In genomic region chr10:72265925-72266865, GRCh38 we compare ENCODE assay signal across 1 cellular context.
A peak's percentile ranks its signal among the peaks of the same experiment; 100 is the strongest.
TF ChIP-seq lines count a peak whose summit lies in the region.

No MANE protein-coding gene starts in this region.

TF ChIP-seq in K562, 482 proteins besides CTCF, POLR2A, EP300 and RAD21 (continued from another document and continues in another):
- TF ChIP-seq, protein P1, sequence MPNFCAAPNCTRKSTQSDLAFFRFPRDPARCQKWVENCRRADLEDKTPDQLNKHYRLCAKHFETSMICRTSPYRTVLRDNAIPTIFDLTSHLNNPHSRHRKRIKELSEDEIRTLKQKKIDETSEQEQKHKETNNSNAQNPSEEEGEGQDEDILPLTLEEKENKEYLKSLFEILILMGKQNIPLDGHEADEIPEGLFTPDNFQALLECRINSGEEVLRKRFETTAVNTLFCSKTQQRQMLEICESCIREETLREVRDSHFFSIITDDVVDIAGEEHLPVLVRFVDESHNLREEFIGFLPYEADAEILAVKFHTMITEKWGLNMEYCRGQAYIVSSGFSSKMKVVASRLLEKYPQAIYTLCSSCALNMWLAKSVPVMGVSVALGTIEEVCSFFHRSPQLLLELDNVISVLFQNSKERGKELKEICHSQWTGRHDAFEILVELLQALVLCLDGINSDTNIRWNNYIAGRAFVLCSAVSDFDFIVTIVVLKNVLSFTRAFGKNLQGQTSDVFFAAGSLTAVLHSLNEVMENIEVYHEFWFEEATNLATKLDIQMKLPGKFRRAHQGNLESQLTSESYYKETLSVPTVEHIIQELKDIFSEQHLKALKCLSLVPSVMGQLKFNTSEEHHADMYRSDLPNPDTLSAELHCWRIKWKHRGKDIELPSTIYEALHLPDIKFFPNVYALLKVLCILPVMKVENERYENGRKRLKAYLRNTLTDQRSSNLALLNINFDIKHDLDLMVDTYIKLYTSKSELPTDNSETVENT (CRISPR knock-in tag; IDR thresholded peaks at IDR 0.05): no peak
- no peak for TF ChIP-seq HNRNPL (IDR thresholded peaks at IDR 0.05; ENCODE audit: low read depth, low read length)
- no peak for TF ChIP-seq HDAC8 (tag; IDR thresholded peaks at IDR 0.05)
- TF ChIP-seq TAF15 (IDR thresholded peaks at IDR 0.05; ENCODE audit: low read depth, low read length): no peak
- TF ChIP-seq MITF (IDR thresholded peaks at IDR 0.05): no peak
- no peak for TF ChIP-seq ZNF274 (IDR thresholded peaks at IDR 0.05; ENCODE audit: borderline replicate concordance, low read depth, low read length)
- TF ChIP-seq, protein P2, sequence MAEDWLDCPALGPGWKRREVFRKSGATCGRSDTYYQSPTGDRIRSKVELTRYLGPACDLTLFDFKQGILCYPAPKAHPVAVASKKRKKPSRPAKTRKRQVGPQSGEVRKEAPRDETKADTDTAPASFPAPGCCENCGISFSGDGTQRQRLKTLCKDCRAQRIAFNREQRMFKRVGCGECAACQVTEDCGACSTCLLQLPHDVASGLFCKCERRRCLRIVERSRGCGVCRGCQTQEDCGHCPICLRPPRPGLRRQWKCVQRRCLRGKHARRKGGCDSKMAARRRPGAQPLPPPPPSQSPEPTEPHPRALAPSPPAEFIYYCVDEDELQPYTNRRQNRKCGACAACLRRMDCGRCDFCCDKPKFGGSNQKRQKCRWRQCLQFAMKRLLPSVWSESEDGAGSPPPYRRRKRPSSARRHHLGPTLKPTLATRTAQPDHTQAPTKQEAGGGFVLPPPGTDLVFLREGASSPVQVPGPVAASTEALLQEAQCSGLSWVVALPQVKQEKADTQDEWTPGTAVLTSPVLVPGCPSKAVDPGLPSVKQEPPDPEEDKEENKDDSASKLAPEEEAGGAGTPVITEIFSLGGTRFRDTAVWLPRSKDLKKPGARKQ (CRISPR knock-in tag; IDR thresholded peaks at IDR 0.05): no peak
- TF ChIP-seq SAFB2 (IDR thresholded peaks at IDR 0.05; ENCODE audit: borderline replicate concordance, low read depth, low read length, severe bottlenecking): no peak
- no peak for TF ChIP-seq SMAD2 (IDR thresholded peaks at IDR 0.05; ENCODE audit: low read depth, low read length)
- no peak; the same call in 1 of the 2 replicates for TF ChIP-seq CBX1 (IDR thresholded peaks at IDR 0.05; ENCODE audit: low read depth)
- TF ChIP-seq, protein P3, sequence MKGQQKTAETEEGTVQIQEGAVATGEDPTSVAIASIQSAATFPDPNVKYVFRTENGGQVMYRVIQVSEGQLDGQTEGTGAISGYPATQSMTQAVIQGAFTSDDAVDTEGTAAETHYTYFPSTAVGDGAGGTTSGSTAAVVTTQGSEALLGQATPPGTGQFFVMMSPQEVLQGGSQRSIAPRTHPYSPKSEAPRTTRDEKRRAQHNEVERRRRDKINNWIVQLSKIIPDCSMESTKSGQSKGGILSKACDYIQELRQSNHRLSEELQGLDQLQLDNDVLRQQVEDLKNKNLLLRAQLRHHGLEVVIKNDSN (CRISPR knock-in tag; IDR thresholded peaks at IDR 0.05): peak; percentile 64
- no peak for TF ChIP-seq SMAD3 (CRISPR knock-in tag; conservative IDR thresholded peaks at IDR 0.05)
- TF ChIP-seq ZNF584 (CRISPR knock-in tag; IDR thresholded peaks at IDR 0.05; ENCODE audit: low read depth): peak; percentile 46; the same call in 1 of the 2 replicates
- no peak for TF ChIP-seq ZFPM2 (CRISPR knock-in tag; IDR thresholded peaks at IDR 0.05)
- TF ChIP-seq IRF2 (CRISPR knock-in tag; IDR thresholded peaks at IDR 0.05): no peak
- no peak for TF ChIP-seq RBM34 (IDR thresholded peaks at IDR 0.05; ENCODE audit: borderline replicate concordance, insufficient read depth, low read length)
- TF ChIP-seq FOXM1 (IDR thresholded peaks at IDR 0.05; ENCODE audit: low read depth): 0 out of 2 replicates have a peak, but pooled peaks have one; percentile 13
- TF ChIP-seq FOXM1 (CRISPR knock-in tag; IDR thresholded peaks at IDR 0.05; ENCODE audit: low read depth): no peak
- peak; percentile 57; the same call in 1 of the 2 replicates for TF ChIP-seq NFRKB (IDR thresholded peaks at IDR 0.05; ENCODE audit: low read depth)
- no peak for TF ChIP-seq TRIM28 (IDR thresholded peaks at IDR 0.05)
- no peak for TF ChIP-seq ZNF347 (CRISPR knock-in tag; IDR thresholded peaks at IDR 0.05; ENCODE audit: low read depth)
- TF ChIP-seq, protein P4, sequence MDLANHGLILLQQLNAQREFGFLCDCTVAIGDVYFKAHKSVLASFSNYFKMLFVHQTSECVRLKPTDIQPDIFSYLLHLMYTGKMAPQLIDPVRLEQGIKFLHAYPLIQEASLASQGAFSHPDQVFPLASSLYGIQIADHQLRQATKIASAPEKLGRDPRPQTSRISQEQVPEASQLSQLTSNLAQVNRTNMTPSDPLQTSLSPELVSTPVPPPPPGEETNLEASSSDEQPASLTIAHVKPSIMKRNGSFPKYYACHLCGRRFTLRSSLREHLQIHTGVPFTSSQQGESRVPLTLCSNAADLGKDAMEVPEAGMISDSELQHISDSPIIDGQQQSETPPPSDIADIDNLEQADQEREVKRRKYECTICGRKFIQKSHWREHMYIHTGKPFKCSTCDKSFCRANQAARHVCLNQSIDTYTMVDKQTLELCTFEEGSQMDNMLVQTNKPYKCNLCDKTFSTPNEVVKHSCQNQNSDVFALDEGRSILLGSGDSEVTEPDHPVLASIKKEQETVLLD (IDR thresholded peaks at IDR 0.05): no peak
- no peak for TF ChIP-seq BACH1 (tag; IDR thresholded peaks at IDR 0.05)
- TF ChIP-seq RNF219 (CRISPR knock-in tag; IDR thresholded peaks at IDR 0.05): no peak
- TF ChIP-seq, protein P5, sequence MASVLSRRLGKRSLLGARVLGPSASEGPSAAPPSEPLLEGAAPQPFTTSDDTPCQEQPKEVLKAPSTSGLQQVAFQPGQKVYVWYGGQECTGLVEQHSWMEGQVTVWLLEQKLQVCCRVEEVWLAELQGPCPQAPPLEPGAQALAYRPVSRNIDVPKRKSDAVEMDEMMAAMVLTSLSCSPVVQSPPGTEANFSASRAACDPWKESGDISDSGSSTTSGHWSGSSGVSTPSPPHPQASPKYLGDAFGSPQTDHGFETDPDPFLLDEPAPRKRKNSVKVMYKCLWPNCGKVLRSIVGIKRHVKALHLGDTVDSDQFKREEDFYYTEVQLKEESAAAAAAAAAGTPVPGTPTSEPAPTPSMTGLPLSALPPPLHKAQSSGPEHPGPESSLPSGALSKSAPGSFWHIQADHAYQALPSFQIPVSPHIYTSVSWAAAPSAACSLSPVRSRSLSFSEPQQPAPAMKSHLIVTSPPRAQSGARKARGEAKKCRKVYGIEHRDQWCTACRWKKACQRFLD (CRISPR knock-in tag; IDR thresholded peaks at IDR 0.05): 0 out of 2 replicates have a peak, but pooled peaks have one; percentile 16
- TF ChIP-seq ZNF589 (CRISPR knock-in tag; IDR thresholded peaks at IDR 0.05; ENCODE audit: low read depth): no peak
- TF ChIP-seq ATF6 (CRISPR knock-in tag; IDR thresholded peaks at IDR 0.05): 0 out of 2 replicates have a peak, but pooled peaks have one; percentile 19
- no peak for TF ChIP-seq ZNF134 (CRISPR knock-in tag; conservative IDR thresholded peaks at IDR 0.05)
- no peak for TF ChIP-seq ZNF830 (CRISPR knock-in tag; IDR thresholded peaks at IDR 0.05)
- TF ChIP-seq, protein P6, sequence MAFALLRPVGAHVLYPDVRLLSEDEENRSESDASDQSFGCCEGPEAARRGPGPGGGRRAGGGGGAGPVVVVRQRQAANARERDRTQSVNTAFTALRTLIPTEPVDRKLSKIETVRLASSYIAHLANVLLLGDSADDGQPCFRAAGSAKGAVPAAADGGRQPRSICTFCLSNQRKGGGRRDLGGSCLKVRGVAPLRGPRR (CRISPR knock-in tag; IDR thresholded peaks at IDR 0.05): no peak
- TF ChIP-seq CBX5 (IDR thresholded peaks at IDR 0.05; ENCODE audit: borderline replicate concordance, low read depth): no peak
- TF ChIP-seq, protein P7, sequence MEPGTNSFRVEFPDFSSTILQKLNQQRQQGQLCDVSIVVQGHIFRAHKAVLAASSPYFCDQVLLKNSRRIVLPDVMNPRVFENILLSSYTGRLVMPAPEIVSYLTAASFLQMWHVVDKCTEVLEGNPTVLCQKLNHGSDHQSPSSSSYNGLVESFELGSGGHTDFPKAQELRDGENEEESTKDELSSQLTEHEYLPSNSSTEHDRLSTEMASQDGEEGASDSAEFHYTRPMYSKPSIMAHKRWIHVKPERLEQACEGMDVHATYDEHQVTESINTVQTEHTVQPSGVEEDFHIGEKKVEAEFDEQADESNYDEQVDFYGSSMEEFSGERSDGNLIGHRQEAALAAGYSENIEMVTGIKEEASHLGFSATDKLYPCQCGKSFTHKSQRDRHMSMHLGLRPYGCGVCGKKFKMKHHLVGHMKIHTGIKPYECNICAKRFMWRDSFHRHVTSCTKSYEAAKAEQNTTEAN (CRISPR knock-in tag; IDR thresholded peaks at IDR 0.05): no peak
- TF ChIP-seq, protein P8, sequence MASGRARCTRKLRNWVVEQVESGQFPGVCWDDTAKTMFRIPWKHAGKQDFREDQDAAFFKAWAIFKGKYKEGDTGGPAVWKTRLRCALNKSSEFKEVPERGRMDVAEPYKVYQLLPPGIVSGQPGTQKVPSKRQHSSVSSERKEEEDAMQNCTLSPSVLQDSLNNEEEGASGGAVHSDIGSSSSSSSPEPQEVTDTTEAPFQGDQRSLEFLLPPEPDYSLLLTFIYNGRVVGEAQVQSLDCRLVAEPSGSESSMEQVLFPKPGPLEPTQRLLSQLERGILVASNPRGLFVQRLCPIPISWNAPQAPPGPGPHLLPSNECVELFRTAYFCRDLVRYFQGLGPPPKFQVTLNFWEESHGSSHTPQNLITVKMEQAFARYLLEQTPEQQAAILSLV (tag; IDR thresholded peaks at IDR 0.05): no peak
- TF ChIP-seq HDAC6 (IDR thresholded peaks at IDR 0.05; ENCODE audit: low read depth, low read length): no peak
- peak; percentile 38; the same call in 1 of the 2 replicates for TF ChIP-seq CTBP1 (IDR thresholded peaks at IDR 0.05; ENCODE audit: borderline replicate concordance)
- TF ChIP-seq ELF4 (CRISPR knock-in tag; IDR thresholded peaks at IDR 0.05): no peak
- TF ChIP-seq ZNF644 (tag; IDR thresholded peaks at IDR 0.05; ENCODE audit: low read depth): peak; percentile 72; the same call in 1 of the 2 replicates
- peak; percentile 62 for TF ChIP-seq JUND (IDR thresholded peaks at IDR 0.05; ENCODE audit: borderline replicate concordance, low read depth, low read length)
- peak; percentile 33; the same call in 2 of the 3 replicates for TF ChIP-seq JUND (tag; IDR thresholded peaks at IDR 0.05; ENCODE audit: borderline replicate concordance, low read depth, low read length)
- TF ChIP-seq, protein P9, sequence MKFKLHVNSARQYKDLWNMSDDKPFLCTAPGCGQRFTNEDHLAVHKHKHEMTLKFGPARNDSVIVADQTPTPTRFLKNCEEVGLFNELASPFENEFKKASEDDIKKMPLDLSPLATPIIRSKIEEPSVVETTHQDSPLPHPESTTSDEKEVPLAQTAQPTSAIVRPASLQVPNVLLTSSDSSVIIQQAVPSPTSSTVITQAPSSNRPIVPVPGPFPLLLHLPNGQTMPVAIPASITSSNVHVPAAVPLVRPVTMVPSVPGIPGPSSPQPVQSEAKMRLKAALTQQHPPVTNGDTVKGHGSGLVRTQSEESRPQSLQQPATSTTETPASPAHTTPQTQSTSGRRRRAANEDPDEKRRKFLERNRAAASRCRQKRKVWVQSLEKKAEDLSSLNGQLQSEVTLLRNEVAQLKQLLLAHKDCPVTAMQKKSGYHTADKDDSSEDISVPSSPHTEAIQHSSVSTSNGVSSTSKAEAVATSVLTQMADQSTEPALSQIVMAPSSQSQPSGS (CRISPR knock-in tag; IDR thresholded peaks at IDR 0.05): no peak
- TF ChIP-seq VEZF1 (CRISPR knock-in tag; IDR thresholded peaks at IDR 0.05): peak; percentile 30; the same call in 1 of the 2 replicates
- no peak for TF ChIP-seq POLR2G (IDR thresholded peaks at IDR 0.05; ENCODE audit: low read depth, low read length)
